16 cellular contexts compared by ENCODE assay signal in genomic region chrY:20998016-20998415, GRCh38.
"Had no signal": no experiment of that assay in that cellular context is flagged by ENCODE, and none has a peak within 500 bp of the region (broad histone marks: within the 10 kb centered on the region; RNA-seq: fewer than 3 reads in every experiment).

No MANE protein-coding gene starts in this region.

- H3K4me3 Mint-ChIP-seq: activated B cell treated with CpG ODN at 0.5 μM for 24 hours; activated T-cell treated with anti-CD3 and anti-CD28 coated beads, Interleukin-2, amount 50 U/mL, for 4 hours; effector memory CD8-positive, alpha-beta T cell; memory B cell; naive thymus-derived CD8-positive, alpha-beta T cell; T-helper 17 cell had no signal

- H3K27ac Mint-ChIP-seq: activated B cell treated with CpG ODN at 0.5 μM for 24 hours; effector memory CD8-positive, alpha-beta T cell; memory B cell; T-helper 17 cell had no signal

- DNase-seq: activated B cell treated with CpG ODN at 0.5 μM for 24 hours; activated T-cell treated with anti-CD3 and anti-CD28 coated beads, Interleukin-2, amount 50 U/mL, for 4 hours; aorta; dermis blood vessel endothelial cell; effector memory CD8-positive, alpha-beta T cell; foreskin melanocyte; head of caudate nucleus; kidney glomerular epithelial cell; left ventricle myocardium superior; mucosa of descending colon; naive thymus-derived CD8-positive, alpha-beta T cell; SHP77 treated with DMSO at 0.1 percent for 48 hours; stimulated activated CD4-positive, alpha-beta T cell treated with anti-CD3 and anti-CD28 coated beads, Interleukin-2, amount 100 ng/mL, for 48 hours; stimulated activated naive CD4-positive, alpha-beta T cell; T-helper 17 cell had no signal

- ATAC-seq: effector memory CD8-positive, alpha-beta T cell; left ventricle myocardium superior; mucosa of descending colon; T-helper 17 cell had no signal

- H3K36me3 Mint-ChIP-seq: memory B cell; naive thymus-derived CD8-positive, alpha-beta T cell had no signal

- H3K27me3 Mint-ChIP-seq: activated B cell treated with CpG ODN at 0.5 μM for 24 hours; effector memory CD8-positive, alpha-beta T cell; memory B cell; naive thymus-derived CD8-positive, alpha-beta T cell; T-helper 17 cell had no signal

- H3K4me1 Mint-ChIP-seq: T-helper 17 cell had no signal

- H3K9me3 Mint-ChIP-seq: activated B cell treated with CpG ODN at 0.5 μM for 24 hours; activated T-cell treated with anti-CD3 and anti-CD28 coated beads, Interleukin-2, amount 50 U/mL, for 4 hours; effector memory CD8-positive, alpha-beta T cell; memory B cell; naive thymus-derived CD8-positive, alpha-beta T cell had no signal
